Comparison of ENCODE assay signal across 11 cellular contexts in the genomic region with DNA sequence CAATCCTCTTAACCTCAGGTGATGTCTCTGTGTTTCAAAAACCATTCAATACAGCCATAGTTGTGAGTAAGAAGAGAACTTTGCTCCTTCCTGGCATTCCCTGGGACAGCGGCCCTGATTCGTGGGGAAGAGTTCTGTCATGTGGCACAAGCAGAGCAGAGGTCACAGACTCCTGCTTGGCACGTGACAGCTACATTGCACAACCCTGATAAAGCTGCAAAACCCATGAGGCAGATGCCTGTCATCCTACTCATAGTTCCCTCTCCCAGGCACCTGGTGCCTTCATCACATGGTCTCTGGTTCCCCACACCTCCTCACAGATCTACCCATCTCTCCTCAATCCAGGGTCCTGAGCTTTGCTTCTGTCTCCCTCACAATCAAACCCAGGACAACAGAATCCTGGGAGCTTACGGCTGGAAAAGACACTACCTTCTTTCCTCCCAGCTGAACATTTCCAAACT.
DNase-seq lines count a peak whose midpoint lies in the region; ATAC-seq and TF ChIP-seq lines count a peak whose summit lies in the region.
"Had no signal": no experiment of that assay in that cellular context is flagged by ENCODE, and none has a peak within 500 bp of the region (broad histone marks: within the 10 kb centered on the region; RNA-seq: fewer than 3 reads in every experiment).

No MANE protein-coding gene starts in this region.

- TF ChIP-seq CTCF in AG09309 (IDR thresholded peaks at IDR 0.05; ENCODE audit: control insufficient read depth, insufficient read depth, low read depth, low read length, missing control alignments), result no peak
- no peak for TF ChIP-seq CTCF in Peyer's patch (IDR thresholded peaks at IDR 0.05)
- no peak for TF ChIP-seq CTCF in foreskin fibroblast (IDR thresholded peaks at IDR 0.05; ENCODE audit: low read depth, low read length)

- no peak overlapping the region for H3K4me3 Mint-ChIP-seq in activated CD4-positive, alpha-beta T cell treated with anti-CD3 and anti-CD28 coated beads for 36 hours

- no peak overlapping the region for H3K27ac Mint-ChIP-seq in activated CD4-positive, alpha-beta T cell treated with anti-CD3 and anti-CD28 coated beads for 36 hours

- no peak for ATAC-seq in activated CD4-positive, alpha-beta T cell treated with anti-CD3 and anti-CD28 coated beads for 36 hours
- ATAC-seq in GM21528 (IDR thresholded peaks at IDR 0.05; ENCODE audit: low FRiP score, unreplicated experiment), result no peak
- ATAC-seq: SK-N-SH treated with all-trans-retinoic acid at 6 μM for 48 hours had no signal

- H3K9me3 Mint-ChIP-seq in activated CD4-positive, alpha-beta T cell treated with anti-CD3 and anti-CD28 coated beads for 36 hours (ENCODE audit: low read depth), result no peaks in the 10 kb centered on the region

- peak; percentile 13 for DNase-seq in AG09309 (ENCODE audit: low read depth)
- DNase-seq in Peyer's patch, result peak in 2 of 3 donors; percentile 85 to 92
- DNase-seq in foreskin fibroblast, result peak; percentile 71 to 79
- peak; percentile 50 for DNase-seq in myocyte (ENCODE audit: low read depth)
- no peak for DNase-seq in activated CD4-positive, alpha-beta T cell treated with anti-CD3 and anti-CD28 coated beads for 36 hours
- DNase-seq in NCI-H128 (lab: John Stamatoyannopoulos, UW; ENCODE audit: unreplicated experiment), result no peak
- DNase-seq in cerebellum (ENCODE audit: low spot score), result no peak
- DNase-seq: NCI-H146 had no signal

- TF ChIP-seq POLR2A in Peyer's patch (IDR thresholded peaks at IDR 0.05), result peak in 1 of 2 donors; percentile 13

- peak overlapping the region in 3 of 4 donors; percentile 34 to 88 (median 76) for H3K27ac ChIP-seq in Peyer's patch
- H3K27ac ChIP-seq: prostate gland had no signal

- CTCF ChIA-PET in activated CD4-positive, alpha-beta T cell treated with anti-CD3 and anti-CD28 coated beads for 36 hours (lab: Charles Lee), result interaction anchor here (0.5 to 0.6 kb wide), 2 partner anchors 14 to 1133 kb away, joined by 3 to 4 read pairs; no protein-coding TSS in a partner anchor

- POLR2A ChIA-PET in activated CD4-positive, alpha-beta T cell treated with anti-CD3 and anti-CD28 coated beads for 36 hours (lab: Charles Lee), result no interaction called here

- no peaks in the 10 kb centered on the region for H3K36me3 Mint-ChIP-seq in activated CD4-positive, alpha-beta T cell treated with anti-CD3 and anti-CD28 coated beads for 36 hours (ENCODE audit: low read depth)

- no peaks in the 10 kb centered on the region for H3K27me3 Mint-ChIP-seq in activated CD4-positive, alpha-beta T cell treated with anti-CD3 and anti-CD28 coated beads for 36 hours

- intact Hi-C loops in activated CD4-positive, alpha-beta T cell treated with anti-CD3 and anti-CD28 coated beads for 36 hours (cut with DNase I, micrococcal nuclease), result no loop called here

- H3K27me3 ChIP-seq in Peyer's patch, result no peaks in the 10 kb centered on the region

- peaks cover 0 to 21% (median 0%) of the 10 kb centered on the region in 3 donors for H3K36me3 ChIP-seq in Peyer's patch
- H3K36me3 ChIP-seq: prostate gland had no signal

- no peak overlapping the region for H3K4me3 ChIP-seq in AG09309 (ENCODE audit: control insufficient read depth, low read depth, low read length)
- no peak overlapping the region for H3K4me3 ChIP-seq in Peyer's patch
- no peak overlapping the region for H3K4me3 ChIP-seq in foreskin fibroblast (ENCODE audit: low read depth in 1 of 2, low read length in 2 of 2)
- H3K4me3 ChIP-seq: prostate gland had no signal

- peaks cover 0 to 31% (median 7%) of the 10 kb centered on the region in 4 donors for H3K4me1 ChIP-seq in Peyer's patch
- H3K4me1 ChIP-seq: prostate gland had no signal

- H3K9me3 ChIP-seq in Peyer's patch, result no peaks in the 10 kb centered on the region
- H3K9me3 ChIP-seq: prostate gland had no signal

- no peaks in the 10 kb centered on the region for H3K4me1 Mint-ChIP-seq in activated CD4-positive, alpha-beta T cell treated with anti-CD3 and anti-CD28 coated beads for 36 hours

Comparison
In these comparisons a context has a peak if more than half of its experiments do, and no peak if none do; other contexts are left out.
1. DNase-seq: peak in AG09309 (single experiment), Peyer's patch (2 of 3), foreskin fibroblast (2 of 2) and myocyte (single experiment); none in activated CD4-positive, alpha-beta T cell treated with anti-CD3 and anti-CD28 coated beads for 36 hours (single experiment), NCI-H128 (single experiment) and cerebellum (single experiment).